ENCODE assay signal across 1 cellular context in genomic region chr20:16459019-16459700, GRCh38.
TF ChIP-seq lines count a peak whose summit lies in the region.

No MANE protein-coding gene starts in this region.

TF ChIP-seq in SK-N-SH, 30 proteins besides CTCF, POLR2A, EP300 and RAD21 (continued from another document):
- TF ChIP-seq ZBTB33 (IDR thresholded peaks at IDR 0.05; ENCODE audit: borderline replicate concordance, low read depth) (0 out of 2 replicates have a peak, but pooled peaks have one; percentile 17), MAX (IDR thresholded peaks at IDR 0.05; ENCODE audit: low read depth) (no peak), USF1 (IDR thresholded peaks at IDR 0.05; ENCODE audit: borderline replicate concordance, low read depth) (no peak), JUND (IDR thresholded peaks at IDR 0.05) (peak; percentile 79), GABPA (IDR thresholded peaks at IDR 0.05; ENCODE audit: low read depth) (no peak), MEF2A (IDR thresholded peaks at IDR 0.05; ENCODE audit: borderline replicate concordance, low read depth) (no peak), SMC3 (IDR thresholded peaks at IDR 0.05; ENCODE audit: low read depth, low read length) (no peak), YY1 (IDR thresholded peaks at IDR 0.05; ENCODE audit: low read depth) (no peak), TCF12 (IDR thresholded peaks at IDR 0.05) (peak; percentile 54), EZH2phosphoT487 (IDR thresholded peaks at IDR 0.05; ENCODE audit: borderline replicate concordance, low read depth) (no peak), RFX5 (IDR thresholded peaks at IDR 0.05; ENCODE audit: low read length) (no peak), POLR2AphosphoS5 (IDR thresholded peaks at IDR 0.05; ENCODE audit: low read depth, low read length) (no peak), GATA2 (CRISPR knock-in tag; IDR thresholded peaks at IDR 0.05) (no peak), TEAD4 (IDR thresholded peaks at IDR 0.05; ENCODE audit: borderline replicate concordance, insufficient read depth) (no peak), ELF1 (IDR thresholded peaks at IDR 0.05) (no peak), FOXM1 (IDR thresholded peaks at IDR 0.05; ENCODE audit: low read depth) (no peak)
